12 cellular contexts compared by ENCODE assay signal in genomic region chr3:6220361-6220957, GRCh38.
"Had no signal": no experiment of that assay in that cellular context is flagged by ENCODE, and none has a peak within 500 bp of the region (broad histone marks: within the 10 kb centered on the region; RNA-seq: fewer than 3 reads in every experiment).

No MANE protein-coding gene starts in this region.

- DNase-seq: activated CD4-positive, alpha-beta T cell treated with anti-CD3 and anti-CD28 coated beads for 1 hour; activated CD4-positive, alpha-beta T cell treated with anti-CD3 and anti-CD28 coated beads, Interleukin-2, amount 50 U/mL, for 4 hours; activated T-cell treated with anti-CD3 and anti-CD28 coated beads, Interleukin-2, amount 50 U/mL, for 1 hour; adrenal gland; erythroblast; islet precursor cell had no signal

- H3K4me3 Mint-ChIP-seq: activated naive CD4-positive, alpha-beta T cell treated with anti-CD3 and anti-CD28 coated beads, Interleukin-2, amount 50 U/mL, for 24 hours; neural crest cell; stimulated activated naive CD8-positive, alpha-beta T cell treated with anti-CD3 and anti-CD28 coated beads, Interleukin-15, Interleukin-2, amounts not matched to agents 100 ng/mL and 50 ng/mL, for 24 hours; type B pancreatic cell had no signal

- H3K4me1 Mint-ChIP-seq: activated naive CD4-positive, alpha-beta T cell treated with anti-CD3 and anti-CD28 coated beads, Interleukin-2, amount 50 U/mL, for 24 hours; neural crest cell had no signal

- H3K9me3 Mint-ChIP-seq: neural crest cell; stimulated activated naive CD8-positive, alpha-beta T cell treated with anti-CD3 and anti-CD28 coated beads, Interleukin-15, Interleukin-2, amounts not matched to agents 100 ng/mL and 50 ng/mL, for 24 hours; type B pancreatic cell had no signal

- H3K36me3 Mint-ChIP-seq: activated naive CD4-positive, alpha-beta T cell treated with anti-CD3 and anti-CD28 coated beads, Interleukin-2, amount 50 U/mL, for 24 hours; type B pancreatic cell had no signal

- H3K27ac Mint-ChIP-seq: activated naive CD4-positive, alpha-beta T cell treated with anti-CD3 and anti-CD28 coated beads, Interleukin-2, amount 50 U/mL, for 24 hours; stimulated activated naive CD8-positive, alpha-beta T cell treated with anti-CD3 and anti-CD28 coated beads, Interleukin-15, Interleukin-2, amounts not matched to agents 100 ng/mL and 50 ng/mL, for 24 hours; type B pancreatic cell had no signal

- H3K27me3 Mint-ChIP-seq: activated naive CD4-positive, alpha-beta T cell treated with anti-CD3 and anti-CD28 coated beads, Interleukin-2, amount 50 U/mL, for 24 hours; stimulated activated naive CD8-positive, alpha-beta T cell treated with anti-CD3 and anti-CD28 coated beads, Interleukin-15, Interleukin-2, amounts not matched to agents 100 ng/mL and 50 ng/mL, for 24 hours; type B pancreatic cell had no signal

- ATAC-seq: gastroesophageal sphincter, sciatic nerve had no signal
